Comparison of ENCODE assay signal across 1 cellular context in the genomic region with DNA sequence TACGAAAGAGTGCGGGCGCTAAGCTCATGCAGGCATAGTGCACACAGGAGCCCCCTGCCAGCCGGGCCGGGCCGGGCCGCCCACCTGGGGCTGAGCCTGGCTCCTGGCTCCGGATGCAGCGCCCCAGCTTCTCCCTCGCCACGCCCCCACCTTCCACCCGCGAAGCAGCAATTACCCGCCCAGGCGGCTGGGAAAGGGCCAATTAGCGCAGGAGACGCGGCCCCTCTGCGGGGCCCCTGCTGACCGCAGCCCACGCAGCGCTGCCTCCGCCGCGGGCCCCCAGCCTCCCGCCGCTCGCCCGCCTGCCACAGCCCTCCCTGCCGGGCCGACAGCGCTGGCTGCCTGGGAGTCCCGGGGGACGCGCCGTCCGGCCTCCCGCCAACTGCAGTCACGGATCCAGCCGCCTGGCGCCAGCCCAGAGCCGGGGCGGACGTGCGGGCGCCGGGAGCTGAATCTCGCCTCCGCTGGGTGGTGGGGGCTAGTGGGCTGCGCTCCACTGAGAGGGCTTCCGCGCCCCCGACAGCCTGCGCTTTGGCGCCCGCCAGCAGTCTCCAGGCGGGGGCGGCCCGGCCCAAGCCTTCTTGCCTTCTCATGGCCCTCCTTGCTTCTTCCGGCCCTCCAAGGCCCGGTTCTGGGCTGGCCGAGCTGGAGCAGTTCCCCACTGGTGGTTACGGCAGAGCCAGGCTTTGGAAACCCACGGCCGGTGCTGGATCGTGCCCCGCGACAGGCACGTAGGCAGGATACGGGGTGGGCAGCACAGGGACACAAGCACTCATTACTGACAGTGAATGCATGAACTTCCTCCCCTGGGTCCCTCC.
TF ChIP-seq lines count a peak whose summit lies in the region.

No MANE protein-coding gene starts in this region.

TF ChIP-seq in neural cell, 6 proteins besides CTCF, POLR2A, EP300 and RAD21 (continued from another document):
- TF ChIP-seq, protein P1, sequence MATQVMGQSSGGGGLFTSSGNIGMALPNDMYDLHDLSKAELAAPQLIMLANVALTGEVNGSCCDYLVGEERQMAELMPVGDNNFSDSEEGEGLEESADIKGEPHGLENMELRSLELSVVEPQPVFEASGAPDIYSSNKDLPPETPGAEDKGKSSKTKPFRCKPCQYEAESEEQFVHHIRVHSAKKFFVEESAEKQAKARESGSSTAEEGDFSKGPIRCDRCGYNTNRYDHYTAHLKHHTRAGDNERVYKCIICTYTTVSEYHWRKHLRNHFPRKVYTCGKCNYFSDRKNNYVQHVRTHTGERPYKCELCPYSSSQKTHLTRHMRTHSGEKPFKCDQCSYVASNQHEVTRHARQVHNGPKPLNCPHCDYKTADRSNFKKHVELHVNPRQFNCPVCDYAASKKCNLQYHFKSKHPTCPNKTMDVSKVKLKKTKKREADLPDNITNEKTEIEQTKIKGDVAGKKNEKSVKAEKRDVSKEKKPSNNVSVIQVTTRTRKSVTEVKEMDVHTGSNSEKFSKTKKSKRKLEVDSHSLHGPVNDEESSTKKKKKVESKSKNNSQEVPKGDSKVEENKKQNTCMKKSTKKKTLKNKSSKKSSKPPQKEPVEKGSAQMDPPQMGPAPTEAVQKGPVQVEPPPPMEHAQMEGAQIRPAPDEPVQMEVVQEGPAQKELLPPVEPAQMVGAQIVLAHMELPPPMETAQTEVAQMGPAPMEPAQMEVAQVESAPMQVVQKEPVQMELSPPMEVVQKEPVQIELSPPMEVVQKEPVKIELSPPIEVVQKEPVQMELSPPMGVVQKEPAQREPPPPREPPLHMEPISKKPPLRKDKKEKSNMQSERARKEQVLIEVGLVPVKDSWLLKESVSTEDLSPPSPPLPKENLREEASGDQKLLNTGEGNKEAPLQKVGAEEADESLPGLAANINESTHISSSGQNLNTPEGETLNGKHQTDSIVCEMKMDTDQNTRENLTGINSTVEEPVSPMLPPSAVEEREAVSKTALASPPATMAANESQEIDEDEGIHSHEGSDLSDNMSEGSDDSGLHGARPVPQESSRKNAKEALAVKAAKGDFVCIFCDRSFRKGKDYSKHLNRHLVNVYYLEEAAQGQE (IDR thresholded peaks at IDR 0.05; ENCODE audit: borderline replicate concordance): no peak
